Comparison of ENCODE assay signal across 14 cellular contexts in genomic region chr6:52923689-52924088, GRCh38. TPM values are rescaled to one million over a fixed set of nuclear protein-coding genes. Genes with fewer than 3 reads are reported as not detected.
DNase-seq lines count a peak whose midpoint lies in the region; ATAC-seq and TF ChIP-seq lines count a peak whose summit lies in the region.
"Not testable (repeated sequence)": the region's sequence is repeated elsewhere in the genome, so short reads cannot be mapped to it uniquely, and the experiment has no call there.
"Had no signal": no experiment of that assay in that cellular context is flagged by ENCODE, and none has a peak within 500 bp of the region (broad histone marks: within the 10 kb centered on the region; RNA-seq: fewer than 3 reads in every experiment).

No MANE protein-coding gene starts in this region.

- H3K9ac ChIP-seq in ES-I3 (ENCODE audit: low read depth, low read length) (peak overlapping the region; percentile 20; the same call in 1 of the 2 replicates), HUES6 (ENCODE audit: low read length) (peak overlapping the region; percentile 65)
- not testable (repeated sequence) for H3K9ac ChIP-seq in neural progenitor cell

- not testable (repeated sequence) for H3K27me3 ChIP-seq in HUES6 (ENCODE audit: control insufficient read depth, insufficient read depth, low read length); adrenal gland; esophagus squamous epithelium; lower lobe of right lung (ENCODE audit: low read depth); neural progenitor cell; upper lobe of right lung

- H3K27ac ChIP-seq in HUES6 (ENCODE audit: low read depth, low read length) (peak overlapping the region; percentile 81), adrenal gland (peak overlapping the region in 4 of 5 donors; percentile 44 to 77 (median 54)), esophagus squamous epithelium (peak overlapping the region in 3 of 4 donors; percentile 0 to 42 (median 37)), lower lobe of right lung (peak overlapping the region; percentile 36), upper lobe of right lung (peak overlapping the region; percentile 30)
- not testable (repeated sequence) for H3K27ac ChIP-seq in neural progenitor cell

- not testable (repeated sequence) for H3K9me3 ChIP-seq in ES-I3 (ENCODE audit: control insufficient read depth, insufficient read depth, low read length); HUES6 (ENCODE audit: control insufficient read depth, insufficient read depth, low read depth, low read length); adrenal gland (replicated peaks in 1 of 3); esophagus squamous epithelium; lower lobe of right lung; neural progenitor cell (ENCODE audit: low read depth); upper lobe of right lung

- H3K4me3 Mint-ChIP-seq in neural progenitor cell = not testable (repeated sequence)

- not testable (repeated sequence) for H3K36me3 ChIP-seq in ES-I3 (ENCODE audit: insufficient read depth, low read length); HUES6 (ENCODE audit: control insufficient read depth, insufficient read depth, low read length); adrenal gland (replicated peaks in 1 of 2); esophagus squamous epithelium; lower lobe of right lung; neural progenitor cell; upper lobe of right lung

- peaks cover 18% of the 10 kb centered on the region for H3K4me1 Mint-ChIP-seq in neural progenitor cell

- not testable (repeated sequence) for TF ChIP-seq CTCF in adrenal gland (IDR thresholded peaks at IDR 0.05); esophagus squamous epithelium (IDR thresholded peaks at IDR 0.05); lower lobe of right lung (IDR thresholded peaks at IDR 0.05); neural progenitor cell (IDR thresholded peaks at IDR 0.05); upper lobe of right lung (IDR thresholded peaks at IDR 0.05)

- TF ChIP-seq POLR2A in adrenal gland (IDR thresholded peaks at IDR 0.05); esophagus squamous epithelium (IDR thresholded peaks at IDR 0.05): not testable (repeated sequence)

- not testable (repeated sequence) for DNase-seq in adrenal gland; esophagus squamous epithelium (lab: John Stamatoyannopoulos, UW); lower lobe of right lung; neural progenitor cell (ENCODE audit: low spot score); upper lobe of right lung

- H4K20me1 ChIP-seq in neural progenitor cell (ENCODE audit: low read depth) = not testable (repeated sequence)

- H3K4me3 ChIP-seq in HUES6 (ENCODE audit: low read depth, low read length); adrenal gland; esophagus squamous epithelium; lower lobe of right lung; neural progenitor cell; upper lobe of right lung: not testable (repeated sequence)

- not testable (repeated sequence) for H3K36me3 Mint-ChIP-seq in neural progenitor cell

- peaks cover 28% of the 10 kb centered on the region for H3K4me1 ChIP-seq in ES-I3 (ENCODE audit: insufficient read depth, low read length)
- peaks cover 24% of the 10 kb centered on the region for H3K4me1 ChIP-seq in HUES6 (ENCODE audit: control insufficient read depth, insufficient read depth, low read length)
- H3K4me1 ChIP-seq in adrenal gland (replicated peaks in 1 of 2); upper lobe of right lung: not testable (repeated sequence)
- peaks cover 4 to 88% (median 42%) of the 10 kb centered on the region in 3 donors for H3K4me1 ChIP-seq in esophagus squamous epithelium
- peaks cover 17% of the 10 kb centered on the region for H3K4me1 ChIP-seq in lower lobe of right lung
- H3K4me1 ChIP-seq in neural progenitor cell = peaks cover 26% of the 10 kb centered on the region

- not testable (repeated sequence) for H3K9me3 Mint-ChIP-seq in neural progenitor cell

- 62 to 73% (median 69%) methylated on average over 2 of the region's 2 CpGs for WGBS in adrenal gland, 4 donors
- 72 to 83% methylated on average over 2 of the region's 2 CpGs for WGBS in esophagus squamous epithelium, 2 donors

- not testable (repeated sequence) for H3K27me3 Mint-ChIP-seq in neural progenitor cell (ENCODE audit: insufficient read depth, low read depth)

- peak overlapping the region; percentile 48 for H3K4me2 ChIP-seq in neural progenitor cell

- not testable (repeated sequence) for H2AFZ ChIP-seq in neural progenitor cell (replicated peaks)

- H3K27ac Mint-ChIP-seq in neural progenitor cell = not testable (repeated sequence)

- H3F3A ChIP-seq in neural progenitor cell (ENCODE audit: low read depth) = not testable (repeated sequence)

- ATAC-seq in lower lobe of right lung = peak in 1 of 2 donors; percentile 54
- ATAC-seq in upper lobe of right lung = not testable (repeated sequence)

- intact Hi-C loops in adrenal gland (cut with DNase I); esophagus squamous epithelium (cut with DNase I); lower lobe of right lung (cut with DNase I); upper lobe of right lung (cut with DNase I): not testable (repeated sequence)

- H3K79me2 ChIP-seq in neural progenitor cell (ENCODE audit: low read depth) = not testable (repeated sequence)

RNA-seq across cellular contexts. Expression of gene GSTA3, which starts 14.2 kb away (rescaled TPM):
- total RNA-seq in adrenal gland (100 to 1,000 TPM in 1 of 8 donors, 10 to 100 TPM in 7; 12.7 to 179 (median 36.4) TPM), esophagus squamous epithelium (not detected), lower lobe of right lung (2.1 TPM), neural progenitor cell (ENCODE audit: low replicate concordance) (not detected in 2 replicates), upper lobe of right lung (not detected)
- 100 to 1,000 TPM in 1 of 3 donors, 10 to 100 TPM in 1, 1 to 10 TPM in 1; 8.1 to 431 (median 76.4) TPM for polyA plus RNA-seq in adrenal gland
- total RNA-seq: CD4-positive, CD25-positive, alpha-beta regulatory T cell; CD8-positive, alpha-beta memory T cell; G401; GM12878; HepG2; HT-29 had no signal
- polyA plus RNA-seq: CD4-positive, CD25-positive, alpha-beta regulatory T cell; CD8-positive, alpha-beta memory T cell; GM12878; HepG2; IgD-negative memory B cell had no signal
